ENCODE assay signal across 1 cellular context in genomic region chr12:92061061-92061460, GRCh38.
TF ChIP-seq lines count a peak whose summit lies in the region.

No MANE protein-coding gene starts in this region.

TF ChIP-seq in SK-N-SH treated with all-trans-retinoic acid at 6 μM for 48 hours, 23 proteins besides CTCF, POLR2A, EP300 and RAD21 (continued from another document):
- TF ChIP-seq, protein P1, sequence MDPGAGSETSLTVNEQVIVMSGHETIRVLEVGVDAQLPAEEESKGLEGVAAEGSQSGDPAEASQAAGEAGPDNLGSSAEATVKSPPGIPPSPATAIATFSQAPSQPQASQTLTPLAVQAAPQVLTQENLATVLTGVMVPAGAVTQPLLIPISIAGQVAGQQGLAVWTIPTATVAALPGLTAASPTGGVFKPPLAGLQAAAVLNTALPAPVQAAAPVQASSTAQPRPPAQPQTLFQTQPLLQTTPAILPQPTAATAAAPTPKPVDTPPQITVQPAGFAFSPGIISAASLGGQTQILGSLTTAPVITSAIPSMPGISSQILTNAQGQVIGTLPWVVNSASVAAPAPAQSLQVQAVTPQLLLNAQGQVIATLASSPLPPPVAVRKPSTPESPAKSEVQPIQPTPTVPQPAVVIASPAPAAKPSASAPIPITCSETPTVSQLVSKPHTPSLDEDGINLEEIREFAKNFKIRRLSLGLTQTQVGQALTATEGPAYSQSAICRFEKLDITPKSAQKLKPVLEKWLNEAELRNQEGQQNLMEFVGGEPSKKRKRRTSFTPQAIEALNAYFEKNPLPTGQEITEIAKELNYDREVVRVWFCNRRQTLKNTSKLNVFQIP (CRISPR knock-in tag; IDR thresholded peaks at IDR 0.05; ENCODE audit: borderline replicate concordance, low read depth), result no peak
- TF ChIP-seq ESRRG (CRISPR knock-in tag; IDR thresholded peaks at IDR 0.05) (no peak), CSDC2 (CRISPR knock-in tag; IDR thresholded peaks at IDR 0.05) (no peak)
